In the genomic region with DNA sequence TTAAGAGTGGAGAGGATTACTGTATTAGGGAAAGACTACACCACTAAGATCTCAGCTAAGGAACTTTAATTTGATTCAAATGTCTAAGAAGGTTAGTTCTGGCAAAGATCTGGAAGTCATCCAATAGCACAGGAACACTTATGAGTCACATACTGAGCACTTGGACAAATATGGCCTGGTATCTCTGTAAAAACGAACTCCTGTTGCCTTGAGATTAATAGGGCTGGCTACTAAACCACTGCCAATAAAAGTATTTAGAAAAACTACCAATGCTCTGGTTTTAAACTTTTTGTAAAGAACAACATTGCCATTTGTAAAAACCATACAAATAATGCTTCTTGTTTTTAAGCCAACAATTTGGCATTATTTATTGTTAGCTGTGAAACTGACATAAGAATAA, we compare ENCODE assay signal across 1 cellular context.
TF ChIP-seq lines count a peak whose summit lies in the region.

No MANE protein-coding gene starts in this region.

TF ChIP-seq in IMR-90, 13 proteins besides CTCF, POLR2A, EP300 and RAD21 (continued from another document):
- TF ChIP-seq, protein P1, sequence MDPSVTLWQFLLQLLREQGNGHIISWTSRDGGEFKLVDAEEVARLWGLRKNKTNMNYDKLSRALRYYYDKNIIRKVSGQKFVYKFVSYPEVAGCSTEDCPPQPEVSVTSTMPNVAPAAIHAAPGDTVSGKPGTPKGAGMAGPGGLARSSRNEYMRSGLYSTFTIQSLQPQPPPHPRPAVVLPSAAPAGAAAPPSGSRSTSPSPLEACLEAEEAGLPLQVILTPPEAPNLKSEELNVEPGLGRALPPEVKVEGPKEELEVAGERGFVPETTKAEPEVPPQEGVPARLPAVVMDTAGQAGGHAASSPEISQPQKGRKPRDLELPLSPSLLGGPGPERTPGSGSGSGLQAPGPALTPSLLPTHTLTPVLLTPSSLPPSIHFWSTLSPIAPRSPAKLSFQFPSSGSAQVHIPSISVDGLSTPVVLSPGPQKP (IDR thresholded peaks at IDR 0.05; ENCODE audit: borderline replicate concordance, low read depth, low read length) = no peak
